In genomic region chr1:5729636-5730145, GRCh38 we compare ENCODE assay signal across 14 cellular contexts.
DNase-seq lines count a peak whose midpoint lies in the region; ATAC-seq and TF ChIP-seq lines count a peak whose summit lies in the region.
"Had no signal": no experiment of that assay in that cellular context is flagged by ENCODE, and none has a peak within 500 bp of the region (broad histone marks: within the 10 kb centered on the region; RNA-seq: fewer than 3 reads in every experiment).

No MANE protein-coding gene starts in this region.

- DNase-seq in Caco-2 (no peak), mesenteric fat pad (ENCODE audit: low spot score) (peak; percentile 62), spleen (peak; percentile 35), NCI-H128 (lab: John Stamatoyannopoulos, UW; ENCODE audit: unreplicated experiment) (no peak)
- no peak for DNase-seq in naive thymus-derived CD4-positive, alpha-beta T cell
- DNase-seq: C1 segment of cervical spinal cord; CD4-positive, alpha-beta T cell; DMS79 treated with DMSO at 0.1 percent for 48 hours; EL; GM23248; H7 had no signal

- no TSS peak for BruUV-seq in Caco-2 (replicated peaks; lab: Mats Ljungman, UMichigan)

- H3K27ac ChIP-seq in VCaP, result peak overlapping the region; percentile 91; the same call in 1 of the 2 replicates
- H3K27ac ChIP-seq in spleen, result no peak overlapping the region
- H3K27ac ChIP-seq in naive thymus-derived CD4-positive, alpha-beta T cell (ENCODE audit: low read depth, low read length), result no peak overlapping the region
- H3K27ac ChIP-seq: GM23248 had no signal

- H3K36me3 Mint-ChIP-seq in Caco-2 (ENCODE audit: insufficient read depth, unreplicated experiment), result no peaks in the 10 kb centered on the region
- no peaks in the 10 kb centered on the region for H3K36me3 Mint-ChIP-seq in naive thymus-derived CD4-positive, alpha-beta T cell

- no peak overlapping the region for H3K4me3 Mint-ChIP-seq in Caco-2 (ENCODE audit: unreplicated experiment)
- H3K4me3 Mint-ChIP-seq in naive thymus-derived CD4-positive, alpha-beta T cell, result no peak overlapping the region
- H3K4me3 Mint-ChIP-seq: B cell; CD4-positive, alpha-beta T cell had no signal

- H3K27ac Mint-ChIP-seq in Caco-2 (ENCODE audit: unreplicated experiment), result peak overlapping the region; percentile 72
- no peak overlapping the region for H3K27ac Mint-ChIP-seq in naive thymus-derived CD4-positive, alpha-beta T cell
- H3K27ac Mint-ChIP-seq: B cell; CD4-positive, alpha-beta T cell had no signal

- ATAC-seq in HG02981 (IDR thresholded peaks at IDR 0.05; ENCODE audit: unreplicated experiment), result no peak
- ATAC-seq in naive thymus-derived CD4-positive, alpha-beta T cell, result no peak

- WGBS in spleen, 5 donors, result 75 to 90% (median 81%) methylated on average over 2 to 4 of the region's 4 CpGs

- H3K27me3 ChIP-seq in Caco-2 (replicated peaks; ENCODE audit: control insufficient read depth, insufficient read depth, low read length) (no peaks in the 10 kb centered on the region), spleen (replicated peaks in 1 of 7) (peaks cover 0 to 62% (median 0%) of the 10 kb centered on the region in 7 donors)
- H3K27me3 ChIP-seq in naive thymus-derived CD4-positive, alpha-beta T cell (ENCODE audit: control insufficient read depth in 2 of 2, insufficient read depth in 2 of 2, low read length in 2 of 2), result no peaks in the 10 kb centered on the region

- H3K4me1 ChIP-seq in Caco-2, result peaks cover 48% of the 10 kb centered on the region
- no peaks in the 10 kb centered on the region for H3K4me1 ChIP-seq in spleen
- no peaks in the 10 kb centered on the region for H3K4me1 ChIP-seq in naive thymus-derived CD4-positive, alpha-beta T cell (ENCODE audit: control insufficient read depth in 2 of 2, insufficient read depth in 2 of 2, low read length in 2 of 2)

- CTCF ChIA-PET in Caco-2 (lab: Charles Lee), result interaction anchor here (1.4 to 2.4 kb wide), 3 partner anchors 12 to 23 kb away, joined by 4 to 17 read pairs (median 12); no protein-coding TSS in a partner anchor
- CTCF ChIA-PET in naive thymus-derived CD4-positive, alpha-beta T cell (lab: Charles Lee), result no interaction called here

- POLR2A ChIA-PET in Caco-2 (lab: Charles Lee), result interaction anchor here (1.5 kb wide), 1 partner anchor 12 kb away, joined by 6 read pairs; no protein-coding TSS in a partner anchor
- POLR2A ChIA-PET in naive thymus-derived CD4-positive, alpha-beta T cell (lab: Charles Lee), result no interaction called here

- no peak for TF ChIP-seq CTCF in Caco-2 (IDR thresholded peaks at IDR 0.05; ENCODE audit: insufficient read depth in 1 of 2, low read depth in 1 of 2, low read length in 1 of 2, severe bottlenecking in 1 of 2, unreplicated experiment in 1 of 2)
- TF ChIP-seq CTCF in VCaP (conservative IDR thresholded peaks at IDR 0.05), result no peak
- TF ChIP-seq CTCF in spleen (IDR thresholded peaks at IDR 0.05 in 8 of 11, conservative IDR thresholded peaks at IDR 0.05 in 3 of 11), result no peak

- no peaks in the 10 kb centered on the region for H3K9me3 ChIP-seq in Caco-2
- no peaks in the 10 kb centered on the region for H3K9me3 ChIP-seq in spleen
- no peaks in the 10 kb centered on the region for H3K9me3 ChIP-seq in naive thymus-derived CD4-positive, alpha-beta T cell (ENCODE audit: control insufficient read depth in 2 of 3, low read length in 3 of 3)

- H3K4me1 Mint-ChIP-seq in Caco-2 (ENCODE audit: low read depth, unreplicated experiment), result peaks cover 23% of the 10 kb centered on the region
- H3K4me1 Mint-ChIP-seq in naive thymus-derived CD4-positive, alpha-beta T cell, result no peaks in the 10 kb centered on the region
- H3K4me1 Mint-ChIP-seq: B cell had no signal

- H3K36me3 ChIP-seq in Caco-2 (ENCODE audit: control insufficient read depth, insufficient read depth, low read length), result no peaks in the 10 kb centered on the region
- H3K36me3 ChIP-seq in spleen, result no peaks in the 10 kb centered on the region
- no peaks in the 10 kb centered on the region for H3K36me3 ChIP-seq in naive thymus-derived CD4-positive, alpha-beta T cell (ENCODE audit: control insufficient read depth in 2 of 3, insufficient read depth in 3 of 3, low read length in 3 of 3)

- no peak for TF ChIP-seq POLR2A in spleen (IDR thresholded peaks at IDR 0.05)

- H3K9me3 Mint-ChIP-seq in Caco-2 (ENCODE audit: unreplicated experiment), result no peaks in the 10 kb centered on the region
- H3K9me3 Mint-ChIP-seq in naive thymus-derived CD4-positive, alpha-beta T cell, result peaks cover 0 to 1% (median 0%) of the 10 kb centered on the region in 11 donors
- H3K9me3 Mint-ChIP-seq: CD4-positive, alpha-beta T cell had no signal

- no peaks in the 10 kb centered on the region for H3K27me3 Mint-ChIP-seq in Caco-2 (ENCODE audit: insufficient read depth, unreplicated experiment)
- H3K27me3 Mint-ChIP-seq in naive thymus-derived CD4-positive, alpha-beta T cell, result peaks cover 0 to 38% (median 10%) of the 10 kb centered on the region in 5 donors
- H3K27me3 Mint-ChIP-seq: B cell had no signal

- H3K4me3 ChIP-seq in Caco-2 (ENCODE audit: low read depth, low read length), result no peak overlapping the region
- H3K4me3 ChIP-seq in spleen, result no peak overlapping the region
- no peak overlapping the region for H3K4me3 ChIP-seq in naive thymus-derived CD4-positive, alpha-beta T cell (ENCODE audit: low read length)
- H3K4me3 ChIP-seq: GM23248 had no signal

- intact Hi-C loops in Caco-2 (cut with micrococcal nuclease; ENCODE audit: unreplicated experiment), result loop anchor here (1.0 kb wide), 1 partner anchor 12 kb away; no protein-coding TSS in a partner anchor
- intact Hi-C loops in spleen (cut with DNase I; ENCODE audit: low total_unique reads), result no loop called here
- intact Hi-C loops in naive thymus-derived CD4-positive, alpha-beta T cell (cut with micrococcal nuclease), result no loop called here

Comparison
In these comparisons a context has a peak if more than half of its experiments do, and no peak if none do; other contexts are left out.
1. DNase-seq: peak in mesenteric fat pad (single experiment) and spleen (single experiment); none in Caco-2 (0 of 2), NCI-H128 (single experiment) and naive thymus-derived CD4-positive, alpha-beta T cell (0 of 9).